In the genomic region with DNA sequence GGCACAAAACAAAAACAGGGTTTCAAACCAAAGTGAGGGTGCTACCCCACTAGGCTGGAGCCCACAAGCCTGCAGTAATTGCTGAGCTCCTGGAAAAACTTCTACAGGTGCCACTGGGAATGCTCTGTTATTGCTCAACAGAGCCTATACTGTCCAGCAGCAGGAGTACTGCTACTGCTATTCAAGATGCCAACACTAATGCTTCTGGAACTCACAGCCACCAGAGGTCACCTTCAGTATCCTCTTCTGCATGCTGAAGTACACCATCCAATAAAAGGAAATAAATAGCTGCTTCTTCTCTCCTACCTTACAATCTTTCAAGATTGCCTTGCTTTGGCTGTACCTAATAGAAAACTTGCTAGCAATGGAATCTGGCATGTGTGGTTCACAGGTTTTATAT, we compare ENCODE assay signal across 16 cellular contexts.
DNase-seq lines count a peak whose midpoint lies in the region; ATAC-seq and TF ChIP-seq lines count a peak whose summit lies in the region.
"Had no signal": no experiment of that assay in that cellular context is flagged by ENCODE, and none has a peak within 500 bp of the region (broad histone marks: within the 10 kb centered on the region; RNA-seq: fewer than 3 reads in every experiment).

No MANE protein-coding gene starts in this region.

- TF ChIP-seq POLR2A in breast epithelium (IDR thresholded peaks at IDR 0.05), result no peak

- no peaks in the 10 kb centered on the region for H3F3A ChIP-seq in SK-N-SH (replicated peaks; ENCODE audit: insufficient read depth)

- no peak overlapping the region for H3K27ac ChIP-seq in breast epithelium
- H3K27ac ChIP-seq in SK-N-SH (ENCODE audit: low read depth in 2 of 2, low read length in 1 of 2), result peak overlapping the region in 1 of 2 experiments; percentile 25; a peak in 2 of 4 replicates
- H3K27ac ChIP-seq in CD8-positive, alpha-beta memory T cell (ENCODE audit: low read depth, low read length), result no peak overlapping the region
- H3K27ac ChIP-seq: neutrophil had no signal

- H3K36me3 ChIP-seq in breast epithelium (no peaks in the 10 kb centered on the region), SK-N-SH (replicated peaks in 1 of 2; ENCODE audit: control insufficient read depth in 1 of 2, insufficient read depth in 2 of 2, low read length in 1 of 2) (no peaks in the 10 kb centered on the region), H7 (replicated peaks; ENCODE audit: control insufficient read depth, insufficient read depth, low read length) (no peaks in the 10 kb centered on the region)
- H3K36me3 ChIP-seq in CD8-positive, alpha-beta memory T cell (ENCODE audit: insufficient read depth, low read length), result no peaks in the 10 kb centered on the region
- H3K36me3 ChIP-seq: neutrophil had no signal

- no peak overlapping the region for H3K4me3 Mint-ChIP-seq in MCF 10A (ENCODE audit: unreplicated experiment)
- no peak overlapping the region for H3K4me3 Mint-ChIP-seq in stimulated activated naive B cell treated with anti-CD40 and anti-IgM and Interleukin-4, amounts not matched to agents 10 μg/mL and 1 μg/mL and 100 μg/mL, for 72 hours
- no peak overlapping the region for H3K4me3 Mint-ChIP-seq in activated CD8-positive, alpha-beta T cell treated with anti-CD3 and anti-CD28 coated beads for 36 hours
- no peak overlapping the region for H3K4me3 Mint-ChIP-seq in CD8-positive, alpha-beta memory T cell
- H3K4me3 Mint-ChIP-seq: activated CD4-positive, alpha-beta memory T cell treated with anti-CD3 and anti-CD28 coated beads, Interleukin-2, amount 10 ng/mL, durations not matched to agents 7 days and 5 days; activated naive CD4-positive, alpha-beta T cell treated with anti-CD3 and anti-CD28 coated beads for 36 hours; type B pancreatic cell had no signal

- no TSS peak for BruUV-seq in MCF 10A (replicated peaks; lab: Mats Ljungman, UMichigan)

- H2AFZ ChIP-seq in SK-N-SH (ENCODE audit: low read depth), result no peak overlapping the region

- H3K27ac Mint-ChIP-seq in MCF 10A (ENCODE audit: low read depth, unreplicated experiment), result no peak overlapping the region
- H3K27ac Mint-ChIP-seq in stimulated activated naive B cell treated with anti-CD40 and anti-IgM and Interleukin-4, amounts not matched to agents 10 μg/mL and 1 μg/mL and 100 μg/mL, for 72 hours, result no peak overlapping the region
- no peak overlapping the region for H3K27ac Mint-ChIP-seq in activated CD8-positive, alpha-beta T cell treated with anti-CD3 and anti-CD28 coated beads for 36 hours
- no peak overlapping the region for H3K27ac Mint-ChIP-seq in CD8-positive, alpha-beta memory T cell
- H3K27ac Mint-ChIP-seq: activated CD4-positive, alpha-beta memory T cell treated with anti-CD3 and anti-CD28 coated beads, Interleukin-2, amount 10 ng/mL, durations not matched to agents 7 days and 5 days; activated naive CD4-positive, alpha-beta T cell treated with anti-CD3 and anti-CD28 coated beads for 36 hours; type B pancreatic cell had no signal

- POLR2A ChIA-PET in MCF 10A (lab: Yijun Ruan, JAX), result interaction anchor here (0.6 to 0.9 kb wide), 2 partner anchors 20 to 175 kb away, joined by 3 to 4 read pairs; no protein-coding TSS in a partner anchor
- POLR2A ChIA-PET in SK-N-SH (lab: Yijun Ruan, JAX), result no interaction called here
- POLR2A ChIA-PET in activated CD8-positive, alpha-beta T cell treated with anti-CD3 and anti-CD28 coated beads for 36 hours (lab: Charles Lee), result interaction anchor here (0.6 kb wide), 1 partner anchor 764 kb away, joined by 3 read pairs; no protein-coding TSS in a partner anchor
- POLR2A ChIA-PET in CD8-positive, alpha-beta memory T cell (lab: Charles Lee), result no interaction called here

- H3K9ac ChIP-seq in SK-N-SH, result no peak overlapping the region

- TF ChIP-seq CTCF in MCF 10A (IDR thresholded peaks at IDR 0.05; ENCODE audit: unreplicated experiment) (no peak), breast epithelium (IDR thresholded peaks at IDR 0.05) (no peak), SK-N-SH (IDR thresholded peaks at IDR 0.05) (peak; percentile 31), fibroblast of the aortic adventitia (IDR thresholded peaks at IDR 0.05; ENCODE audit: insufficient read depth, low read length) (no peak)
- TF ChIP-seq CTCF in activated CD8-positive, alpha-beta T cell treated with anti-CD3 and anti-CD28 coated beads for 36 hours (IDR thresholded peaks at IDR 0.05), result no peak

- no peaks in the 10 kb centered on the region for H3K4me1 Mint-ChIP-seq in MCF 10A (ENCODE audit: insufficient read depth, unreplicated experiment)
- H3K4me1 Mint-ChIP-seq in stimulated activated naive B cell treated with anti-CD40 and anti-IgM and Interleukin-4, amounts not matched to agents 10 μg/mL and 1 μg/mL and 100 μg/mL, for 72 hours, result peaks cover under 1 to 5% of the 10 kb centered on the region in 2 donors
- H3K4me1 Mint-ChIP-seq in activated CD8-positive, alpha-beta T cell treated with anti-CD3 and anti-CD28 coated beads for 36 hours (ENCODE audit: low read depth), result no peaks in the 10 kb centered on the region
- peaks cover 0 to 1% (median 0%) of the 10 kb centered on the region in 3 donors for H3K4me1 Mint-ChIP-seq in CD8-positive, alpha-beta memory T cell
- H3K4me1 Mint-ChIP-seq: activated CD4-positive, alpha-beta memory T cell treated with anti-CD3 and anti-CD28 coated beads, Interleukin-2, amount 10 ng/mL, durations not matched to agents 7 days and 5 days had no signal

- H3K4me2 ChIP-seq in SK-N-SH, result no peak overlapping the region

- no peaks in the 10 kb centered on the region for H3K27me3 Mint-ChIP-seq in MCF 10A (ENCODE audit: insufficient read depth, unreplicated experiment)
- no peaks in the 10 kb centered on the region for H3K27me3 Mint-ChIP-seq in stimulated activated naive B cell treated with anti-CD40 and anti-IgM and Interleukin-4, amounts not matched to agents 10 μg/mL and 1 μg/mL and 100 μg/mL, for 72 hours
- H3K27me3 Mint-ChIP-seq in activated CD8-positive, alpha-beta T cell treated with anti-CD3 and anti-CD28 coated beads for 36 hours, result no peaks in the 10 kb centered on the region
- no peaks in the 10 kb centered on the region for H3K27me3 Mint-ChIP-seq in CD8-positive, alpha-beta memory T cell
- H3K27me3 Mint-ChIP-seq: activated CD4-positive, alpha-beta memory T cell treated with anti-CD3 and anti-CD28 coated beads, Interleukin-2, amount 10 ng/mL, durations not matched to agents 7 days and 5 days; type B pancreatic cell had no signal

- peak; percentile 35 for TF ChIP-seq RAD21 in SK-N-SH (IDR thresholded peaks at IDR 0.05; ENCODE audit: low read length)

- H3K4me1 ChIP-seq in breast epithelium, result no peaks in the 10 kb centered on the region
- H3K4me1 ChIP-seq in SK-N-SH (ENCODE audit: control insufficient read depth in 1 of 2, insufficient read depth in 2 of 2, low read depth in 1 of 2, low read length in 1 of 2), result peaks cover 0 to 7% of the 10 kb centered on the region in 2 experiments; a peak in 3 of 4 replicates
- H3K4me1 ChIP-seq in CD8-positive, alpha-beta memory T cell (ENCODE audit: insufficient read depth, low read length), result no peaks in the 10 kb centered on the region

- H3K36me3 Mint-ChIP-seq in MCF 10A (ENCODE audit: insufficient read depth, unreplicated experiment), result no peaks in the 10 kb centered on the region
- H3K36me3 Mint-ChIP-seq in stimulated activated naive B cell treated with anti-CD40 and anti-IgM and Interleukin-4, amounts not matched to agents 10 μg/mL and 1 μg/mL and 100 μg/mL, for 72 hours, result peaks cover 12 to 18% of the 10 kb centered on the region in 2 donors
- H3K36me3 Mint-ChIP-seq in activated CD8-positive, alpha-beta T cell treated with anti-CD3 and anti-CD28 coated beads for 36 hours (ENCODE audit: low read depth), result peaks cover 3% of the 10 kb centered on the region
- H3K36me3 Mint-ChIP-seq in CD8-positive, alpha-beta memory T cell, result peaks cover 2 to 24% (median 6%) of the 10 kb centered on the region in 3 donors

- DNase-seq in MCF 10A (ENCODE audit: unreplicated experiment) (peak; percentile 13), breast epithelium (ENCODE audit: low spot score in 2 of 2) (no peak), SK-N-SH (no peak), fibroblast of the aortic adventitia (ENCODE audit: low read depth) (peak; percentile 14), H7 (no peak)
- DNase-seq in stimulated activated naive B cell treated with anti-CD40 and anti-IgM and Interleukin-4, amounts not matched to agents 10 μg/mL and 1 μg/mL and 100 μg/mL, for 72 hours, result no peak
- no peak for DNase-seq in activated CD8-positive, alpha-beta T cell treated with anti-CD3 and anti-CD28 coated beads for 36 hours
- no peak for DNase-seq in CD8-positive, alpha-beta memory T cell
- DNase-seq: activated CD4-positive, alpha-beta memory T cell treated with anti-CD3 and anti-CD28 coated beads, Interleukin-2, amount 10 ng/mL, durations not matched to agents 7 days and 5 days; activated naive CD4-positive, alpha-beta T cell treated with anti-CD3 and anti-CD28 coated beads for 36 hours; cortex of kidney; KG1; left ventricle myocardium superior; NCI-H2107 had no signal

- TF ChIP-seq EP300 in SK-N-SH (IDR thresholded peaks at IDR 0.05; ENCODE audit: borderline replicate concordance in 1 of 2, low read depth in 1 of 2, low read length in 1 of 2), result no peak

- intact Hi-C loops in MCF 10A (cut with micrococcal nuclease), result no loop called here
- intact Hi-C loops in breast epithelium (cut with DNase I; ENCODE audit: low total_unique reads), result no loop called here
- intact Hi-C loops in activated CD8-positive, alpha-beta T cell treated with anti-CD3 and anti-CD28 coated beads for 36 hours (cut with micrococcal nuclease), result no loop called here

- H3K9me3 Mint-ChIP-seq in MCF 10A (ENCODE audit: unreplicated experiment), result no peaks in the 10 kb centered on the region
- H3K9me3 Mint-ChIP-seq in stimulated activated naive B cell treated with anti-CD40 and anti-IgM and Interleukin-4, amounts not matched to agents 10 μg/mL and 1 μg/mL and 100 μg/mL, for 72 hours, result peaks cover 3% of the 10 kb centered on the region in 2 donors
- no peaks in the 10 kb centered on the region for H3K9me3 Mint-ChIP-seq in activated CD8-positive, alpha-beta T cell treated with anti-CD3 and anti-CD28 coated beads for 36 hours
- H3K9me3 Mint-ChIP-seq in CD8-positive, alpha-beta memory T cell, result peaks cover 0 to 2% (median 0%) of the 10 kb centered on the region in 5 donors
- H3K9me3 Mint-ChIP-seq: activated CD4-positive, alpha-beta memory T cell treated with anti-CD3 and anti-CD28 coated beads, Interleukin-2, amount 10 ng/mL, durations not matched to agents 7 days and 5 days; activated naive CD4-positive, alpha-beta T cell treated with anti-CD3 and anti-CD28 coated beads for 36 hours; type B pancreatic cell had no signal

- ATAC-seq in stimulated activated naive B cell treated with anti-CD40 and anti-IgM and Interleukin-4, amounts not matched to agents 10 μg/mL and 1 μg/mL and 100 μg/mL, for 72 hours (replicated peaks), result no peak
- ATAC-seq in activated CD8-positive, alpha-beta T cell treated with anti-CD3 and anti-CD28 coated beads for 36 hours, result no peak
- ATAC-seq: left ventricle myocardium superior had no signal

- no peaks in the 10 kb centered on the region for H4K20me1 ChIP-seq in SK-N-SH (ENCODE audit: insufficient read depth)

- no peaks in the 10 kb centered on the region for H3K79me2 ChIP-seq in SK-N-SH (ENCODE audit: insufficient read depth)

- H3K27me3 ChIP-seq in breast epithelium (no peaks in the 10 kb centered on the region), SK-N-SH (ENCODE audit: insufficient read depth) (no peaks in the 10 kb centered on the region), H7 (ENCODE audit: control insufficient read depth, insufficient read depth, low read length) (no peaks in the 10 kb centered on the region)
- H3K27me3 ChIP-seq in CD8-positive, alpha-beta memory T cell (ENCODE audit: insufficient read depth, low read length, poor library complexity, severe bottlenecking), result no peaks in the 10 kb centered on the region
- H3K27me3 ChIP-seq: neutrophil had no signal

- H3K4me3 ChIP-seq in breast epithelium, result no peak overlapping the region
- H3K4me3 ChIP-seq in SK-N-SH (ENCODE audit: low read depth in 2 of 2, low read length in 1 of 2), result no peak overlapping the region
- no peak overlapping the region for H3K4me3 ChIP-seq in fibroblast of the aortic adventitia (ENCODE audit: low read depth, low read length)
- no peak overlapping the region for H3K4me3 ChIP-seq in H7 (ENCODE audit: insufficient read depth, low read depth, low read length)
- no peak overlapping the region for H3K4me3 ChIP-seq in CD8-positive, alpha-beta memory T cell (ENCODE audit: low read length)

- CTCF ChIA-PET in MCF 10A (lab: Yijun Ruan, JAX), result interaction anchor here (0.7 to 1.1 kb wide), 2 partner anchors 10 to 428 kb away, joined by 4 read pairs; no protein-coding TSS in a partner anchor
- CTCF ChIA-PET in SK-N-SH (lab: Yijun Ruan, JAX), result interaction anchor here (1.2 kb wide), 1 partner anchor 105 kb away, joined by 3 read pairs; no protein-coding TSS in a partner anchor
- CTCF ChIA-PET in activated CD8-positive, alpha-beta T cell treated with anti-CD3 and anti-CD28 coated beads for 36 hours (lab: Charles Lee), result no interaction called here
- CTCF ChIA-PET in CD8-positive, alpha-beta memory T cell (lab: Charles Lee), result no interaction called here

- no peaks in the 10 kb centered on the region for H3K9me3 ChIP-seq in breast epithelium
- H3K9me3 ChIP-seq in SK-N-SH, result no peaks in the 10 kb centered on the region
- H3K9me3 ChIP-seq in CD8-positive, alpha-beta memory T cell (ENCODE audit: low read length), result no peaks in the 10 kb centered on the region
- H3K9me3 ChIP-seq: neutrophil had no signal

- H3K9me2 ChIP-seq in SK-N-SH, result no peaks in the 10 kb centered on the region

Comparison
In these comparisons a context has a peak if more than half of its experiments do, and no peak if none do; other contexts are left out.
1. DNase-seq: peak in MCF 10A (single experiment) and fibroblast of the aortic adventitia (single experiment); none in breast epithelium (0 of 2), SK-N-SH (single experiment), H7 (single experiment), stimulated activated naive B cell treated with anti-CD40 and anti-IgM and Interleukin-4, amounts not matched to agents 10 μg/mL and 1 μg/mL and 100 μg/mL, for 72 hours (single experiment), activated CD8-positive, alpha-beta T cell treated with anti-CD3 and anti-CD28 coated beads for 36 hours (single experiment) and CD8-positive, alpha-beta memory T cell (0 of 5).
2. CTCF ChIA-PET loops: an anchor here in MCF 10A (0.7 to 1.1 kb wide) and SK-N-SH (1.2 kb wide); none called in activated CD8-positive, alpha-beta T cell treated with anti-CD3 and anti-CD28 coated beads for 36 hours and CD8-positive, alpha-beta memory T cell.
3. POLR2A ChIA-PET loops: an anchor here in MCF 10A (0.6 to 0.9 kb wide) and activated CD8-positive, alpha-beta T cell treated with anti-CD3 and anti-CD28 coated beads for 36 hours (0.6 kb wide); none called in SK-N-SH and CD8-positive, alpha-beta memory T cell.